9 cellular contexts compared by ENCODE assay signal in genomic region chr1:16492937-16493336, GRCh38. TPM values are rescaled to one million over a fixed set of nuclear protein-coding genes. Genes with fewer than 3 reads are reported as not detected.
A peak's percentile ranks its signal among the peaks of the same experiment; 100 is the strongest.
DNase-seq lines count a peak whose midpoint lies in the region.
"Not testable (repeated sequence)": the region's sequence is repeated elsewhere in the genome, so short reads cannot be mapped to it uniquely, and the experiment has no call there.
"Had no signal": no experiment of that assay in that cellular context is flagged by ENCODE, and none has a peak within 500 bp of the region (broad histone marks: within the 10 kb centered on the region; RNA-seq: fewer than 3 reads in every experiment).

No MANE protein-coding gene starts in this region.

- not testable (repeated sequence) for H3K27ac ChIP-seq in caudate nucleus (ENCODE audit: low read depth, low read length)

- POLR2A ChIA-PET in activated CD4-positive, alpha-beta memory T cell treated with anti-CD3 and anti-CD28 coated beads for 36 hours (lab: Charles Lee): not testable (repeated sequence)

- H3K36me3 Mint-ChIP-seq in activated CD4-positive, alpha-beta memory T cell treated with anti-CD3 and anti-CD28 coated beads for 36 hours; activated naive CD8-positive, alpha-beta T cell treated with anti-CD3 and anti-CD28 coated beads for 36 hours: not testable (repeated sequence)

- not testable (repeated sequence) for H3K4me3 Mint-ChIP-seq in activated CD4-positive, alpha-beta memory T cell treated with anti-CD3 and anti-CD28 coated beads for 36 hours; activated naive CD8-positive, alpha-beta T cell treated with anti-CD3 and anti-CD28 coated beads for 36 hours

- DNase-seq in DMS79 (lab: John Stamatoyannopoulos, UW): peak; percentile 26
- DNase-seq in NCI-H2171 treated with DMSO at 0.1 percent for 48 hours (lab: John Stamatoyannopoulos, UW): peak; percentile 5
- DNase-seq in activated CD4-positive, alpha-beta memory T cell treated with anti-CD3 and anti-CD28 coated beads for 36 hours: peak; percentile 71
- peak; percentile 11 for DNase-seq in activated naive CD8-positive, alpha-beta T cell treated with anti-CD3 and anti-CD28 coated beads for 36 hours
- DNase-seq in caudate nucleus (lab: John Stamatoyannopoulos, UW): peak in 40 of 61 donors; percentile 8 to 90 (median 50)
- peak; percentile 24 for DNase-seq in iris pigment epithelial cell (ENCODE audit: low read depth)
- peak; percentile 11 for DNase-seq in renal cortical epithelial cell (ENCODE audit: low read depth)

- not testable (repeated sequence) for H3K9me3 Mint-ChIP-seq in activated CD4-positive, alpha-beta memory T cell treated with anti-CD3 and anti-CD28 coated beads for 36 hours; activated naive CD8-positive, alpha-beta T cell treated with anti-CD3 and anti-CD28 coated beads for 36 hours

- CTCF ChIA-PET in activated CD4-positive, alpha-beta memory T cell treated with anti-CD3 and anti-CD28 coated beads for 36 hours (lab: Charles Lee): not testable (repeated sequence)

- H3K27ac Mint-ChIP-seq in activated CD4-positive, alpha-beta memory T cell treated with anti-CD3 and anti-CD28 coated beads for 36 hours: peak overlapping the region; percentile 10
- not testable (repeated sequence) for H3K27ac Mint-ChIP-seq in activated naive CD8-positive, alpha-beta T cell treated with anti-CD3 and anti-CD28 coated beads for 36 hours

- peaks cover 17% of the 10 kb centered on the region for H3K4me1 Mint-ChIP-seq in activated CD4-positive, alpha-beta memory T cell treated with anti-CD3 and anti-CD28 coated beads for 36 hours (ENCODE audit: low read depth)
- H3K4me1 Mint-ChIP-seq in activated naive CD8-positive, alpha-beta T cell treated with anti-CD3 and anti-CD28 coated beads for 36 hours: peaks cover 13% of the 10 kb centered on the region

- intact Hi-C loops in activated CD4-positive, alpha-beta memory T cell treated with anti-CD3 and anti-CD28 coated beads for 36 hours (cut with micrococcal nuclease): loop anchor here (10.0 kb wide), 1 partner anchor 128 kb away; the partner anchor contains the start of gene SZRD1

- not testable (repeated sequence) for H3K27me3 Mint-ChIP-seq in activated CD4-positive, alpha-beta memory T cell treated with anti-CD3 and anti-CD28 coated beads for 36 hours; activated naive CD8-positive, alpha-beta T cell treated with anti-CD3 and anti-CD28 coated beads for 36 hours

RNA-seq across cellular contexts. Expression of gene RNU1-1, which starts 21.1 kb away (rescaled TPM):
- total RNA-seq in activated CD4-positive, alpha-beta memory T cell treated with anti-CD3 and anti-CD28 coated beads for 36 hours: 1,000 to 10,000 TPM; 1,390 to 1,409 TPM
- total RNA-seq in activated naive CD8-positive, alpha-beta T cell treated with anti-CD3 and anti-CD28 coated beads for 36 hours: 100 to 1,000 TPM; 874 to 961 TPM
- total RNA-seq in renal cortical epithelial cell: under 0.01 TPM in 2 replicates

RNA-seq across cellular contexts. Expression of gene NECAP2, which starts 52.4 kb away (rescaled TPM):
- 10 to 100 TPM; 76.4 to 82.0 TPM for total RNA-seq in activated CD4-positive, alpha-beta memory T cell treated with anti-CD3 and anti-CD28 coated beads for 36 hours
- total RNA-seq in activated naive CD8-positive, alpha-beta T cell treated with anti-CD3 and anti-CD28 coated beads for 36 hours: 10 to 100 TPM; 52.5 to 54.9 TPM
- 121 and 238 TPM in 2 replicates for total RNA-seq in renal cortical epithelial cell

RNA-seq across cellular contexts. Expression of gene SPATA21, which starts 55.7 kb away (rescaled TPM):
- not detected for total RNA-seq in activated CD4-positive, alpha-beta memory T cell treated with anti-CD3 and anti-CD28 coated beads for 36 hours
- not detected for total RNA-seq in activated naive CD8-positive, alpha-beta T cell treated with anti-CD3 and anti-CD28 coated beads for 36 hours
- not detected in 2 replicates for total RNA-seq in renal cortical epithelial cell
- total RNA-seq: CD4-positive, alpha-beta T cell; Peyer's patch had no signal

Comparison
In these comparisons a context has a peak if more than half of its experiments do, and no peak if none do; other contexts are left out.
1. DNase-seq: peak in every context shown above with its lines; median percentile 71 in activated CD4-positive, alpha-beta memory T cell treated with anti-CD3 and anti-CD28 coated beads for 36 hours; 50 in caudate nucleus; 26 in DMS79; 24 in iris pigment epithelial cell; 11 in activated naive CD8-positive, alpha-beta T cell treated with anti-CD3 and anti-CD28 coated beads for 36 hours; 11 in renal cortical epithelial cell; 5 in NCI-H2171 treated with DMSO at 0.1 percent for 48 hours.
2. RNA of gene RNU1-1, which starts 21.1 kb away (total RNA-seq): 1,390 to 1,409 TPM in activated CD4-positive, alpha-beta memory T cell treated with anti-CD3 and anti-CD28 coated beads for 36 hours and 874 to 961 TPM in activated naive CD8-positive, alpha-beta T cell treated with anti-CD3 and anti-CD28 coated beads for 36 hours; under 0.01 TPM in renal cortical epithelial cell; every median in the first group is over 100 times any median in the second.